In the genomic region with DNA sequence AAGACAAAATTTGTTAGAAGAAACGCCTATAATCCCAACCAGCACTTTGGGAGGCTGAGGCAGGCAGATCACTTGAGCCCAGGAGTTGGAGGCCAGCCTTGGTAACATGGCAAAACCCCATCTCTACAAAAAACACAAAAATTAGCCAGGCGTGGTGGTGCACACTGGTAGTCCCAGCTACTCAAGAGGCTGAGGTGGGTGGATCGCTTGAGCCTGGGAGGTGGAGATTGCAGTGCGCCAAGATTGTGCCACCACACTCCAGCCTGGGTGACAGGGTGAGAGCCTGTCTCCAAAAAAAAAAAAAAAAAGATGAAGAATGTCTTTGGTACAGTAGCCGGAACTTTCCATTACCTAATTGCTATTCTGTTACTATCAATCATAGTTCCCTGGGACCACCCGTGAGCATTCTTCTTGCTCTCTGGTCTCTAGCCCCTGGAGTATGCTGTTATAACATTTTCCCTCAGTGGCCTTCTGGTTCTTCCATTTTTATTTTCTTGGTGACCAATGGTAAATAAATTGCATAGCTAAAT, we compare ENCODE assay signal across 1 cellular context.
TF ChIP-seq lines count a peak whose summit lies in the region.

No MANE protein-coding gene starts in this region.

TF ChIP-seq in GM12878, 131 proteins besides CTCF, POLR2A, EP300 and RAD21:
- TF ChIP-seq, protein P1, sequence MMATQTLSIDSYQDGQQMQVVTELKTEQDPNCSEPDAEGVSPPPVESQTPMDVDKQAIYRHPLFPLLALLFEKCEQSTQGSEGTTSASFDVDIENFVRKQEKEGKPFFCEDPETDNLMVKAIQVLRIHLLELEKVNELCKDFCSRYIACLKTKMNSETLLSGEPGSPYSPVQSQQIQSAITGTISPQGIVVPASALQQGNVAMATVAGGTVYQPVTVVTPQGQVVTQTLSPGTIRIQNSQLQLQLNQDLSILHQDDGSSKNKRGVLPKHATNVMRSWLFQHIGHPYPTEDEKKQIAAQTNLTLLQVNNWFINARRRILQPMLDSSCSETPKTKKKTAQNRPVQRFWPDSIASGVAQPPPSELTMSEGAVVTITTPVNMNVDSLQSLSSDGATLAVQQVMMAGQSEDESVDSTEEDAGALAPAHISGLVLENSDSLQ (IDR thresholded peaks at IDR 0.05), result no peak
- TF ChIP-seq BHLHE40 (IDR thresholded peaks at IDR 0.05; ENCODE audit: borderline replicate concordance in 1 of 2, low read depth in 2 of 2, low read length in 1 of 2) (no peak), CREB1 (IDR thresholded peaks at IDR 0.05; ENCODE audit: low read depth) (no peak), NFIC (IDR thresholded peaks at IDR 0.05; ENCODE audit: low read depth, low read length) (no peak), RBBP5 (conservative IDR thresholded peaks at IDR 0.05) (no peak), CHD4 (IDR thresholded peaks at IDR 0.05) (no peak), HDGF (IDR thresholded peaks at IDR 0.05) (no peak)
TF ChIP-seq in GM12878: peak in this region for 0.
